Comparison of ENCODE assay signal across 8 cellular contexts in genomic region chr1:16078925-16079656, GRCh38. TPM values are rescaled to one million over a fixed set of nuclear protein-coding genes. Genes with fewer than 3 reads are reported as not detected.
DNase-seq lines count a peak whose midpoint lies in the region; ATAC-seq and TF ChIP-seq lines count a peak whose summit lies in the region.

No MANE protein-coding gene starts in this region.

- peak; percentile 96 for TF ChIP-seq CTCF in GM12873 (IDR thresholded peaks at IDR 0.05; ENCODE audit: insufficient read depth, low read depth, low read length, missing control alignments)
- peak; percentile 92 for TF ChIP-seq CTCF in PC-9 (conservative IDR thresholded peaks at IDR 0.05)
- peak; percentile 87 to 94 (median 88) for TF ChIP-seq CTCF in nephron (IDR thresholded peaks at IDR 0.05; ENCODE audit: unreplicated experiment in 3 of 3)

- no peak overlapping the region for H3K27ac Mint-ChIP-seq in activated T-cell treated with anti-CD3 and anti-CD28 coated beads, Interleukin-2, amount 50 U/mL, for 24 hours
- H3K27ac Mint-ChIP-seq in nephron = peak overlapping the region in 2 of 3 experiments; percentile 65 to 74
- H3K27ac Mint-ChIP-seq in stimulated activated memory B cell treated with anti-CD40 and anti-IgM and Interleukin-4, amounts not matched to agents 10 μg/mL and 1 μg/mL and 100 μg/mL, for 72 hours = peak overlapping the region; percentile 79

- CTCF ChIA-PET in PC-9 (lab: Charles Lee) = interaction anchor here (0.6 to 1.3 kb wide), 11 partner anchors 72 to 284 kb away, joined by 3 to 12 read pairs (median 5); partner anchors contain the start of genes ARHGEF19 and EPHA2

- H3K27me3 ChIP-seq in PC-9 (ENCODE audit: insufficient read depth, low read depth) = no peaks in the 10 kb centered on the region

- H3K4me3 Mint-ChIP-seq in activated T-cell treated with anti-CD3 and anti-CD28 coated beads, Interleukin-2, amount 50 U/mL, for 24 hours = peak overlapping the region; percentile 62
- no peak overlapping the region for H3K4me3 Mint-ChIP-seq in nephron
- H3K4me3 Mint-ChIP-seq in stimulated activated memory B cell treated with anti-CD40 and anti-IgM and Interleukin-4, amounts not matched to agents 10 μg/mL and 1 μg/mL and 100 μg/mL, for 72 hours = peak overlapping the region; percentile 76

- H3K36me3 Mint-ChIP-seq in activated T-cell treated with anti-CD3 and anti-CD28 coated beads, Interleukin-2, amount 50 U/mL, for 24 hours (ENCODE audit: low read depth) = no peaks in the 10 kb centered on the region
- H3K36me3 Mint-ChIP-seq in nephron (ENCODE audit: low read depth) = no peaks in the 10 kb centered on the region
- no peaks in the 10 kb centered on the region for H3K36me3 Mint-ChIP-seq in stimulated activated memory B cell treated with anti-CD40 and anti-IgM and Interleukin-4, amounts not matched to agents 10 μg/mL and 1 μg/mL and 100 μg/mL, for 72 hours

- peak overlapping the region; percentile 51; the same call in 1 of the 2 replicates for H2AFZ ChIP-seq in PC-9

- no peaks in the 10 kb centered on the region for H3K9me2 ChIP-seq in PC-9 (ENCODE audit: insufficient read depth)

- ATAC-seq in esophagus mucosa = peak; percentile 52
- ATAC-seq in stimulated activated memory B cell treated with anti-CD40 and anti-IgM and Interleukin-4, amounts not matched to agents 10 μg/mL and 1 μg/mL and 100 μg/mL, for 72 hours = peak; percentile 93

- H3K4me1 ChIP-seq in PC-9 (replicated peaks; ENCODE audit: insufficient read depth) = peaks cover 63% of the 10 kb centered on the region

- DNase-seq in Kasumi-1 (lab: John Stamatoyannopoulos, UW) (peak; percentile 66 to 82), PC-9 (peak; percentile 67 to 82), GF-D8 (lab: John Stamatoyannopoulos, UW) (no peak)
- DNase-seq in activated T-cell treated with anti-CD3 and anti-CD28 coated beads, Interleukin-2, amount 50 U/mL, for 24 hours = peak; percentile 85

- H3K9me3 ChIP-seq in PC-9 (ENCODE audit: insufficient read depth, low read depth) = no peaks in the 10 kb centered on the region

- H3K27me3 Mint-ChIP-seq in activated T-cell treated with anti-CD3 and anti-CD28 coated beads, Interleukin-2, amount 50 U/mL, for 24 hours = peaks cover 10% of the 10 kb centered on the region
- H3K27me3 Mint-ChIP-seq in nephron (ENCODE audit: low read depth) = peaks cover 18% of the 10 kb centered on the region
- peaks cover 8% of the 10 kb centered on the region for H3K27me3 Mint-ChIP-seq in stimulated activated memory B cell treated with anti-CD40 and anti-IgM and Interleukin-4, amounts not matched to agents 10 μg/mL and 1 μg/mL and 100 μg/mL, for 72 hours

- no peaks in the 10 kb centered on the region for H3K9me3 Mint-ChIP-seq in activated T-cell treated with anti-CD3 and anti-CD28 coated beads, Interleukin-2, amount 50 U/mL, for 24 hours
- H3K9me3 Mint-ChIP-seq in nephron = peaks cover 3% of the 10 kb centered on the region
- H3K9me3 Mint-ChIP-seq in stimulated activated memory B cell treated with anti-CD40 and anti-IgM and Interleukin-4, amounts not matched to agents 10 μg/mL and 1 μg/mL and 100 μg/mL, for 72 hours = no peaks in the 10 kb centered on the region

- intact Hi-C loops in PC-9 (cut with micrococcal nuclease; ENCODE audit: unreplicated experiment) = loop anchor here (1.0 to 2.0 kb wide), 5 partner anchors 66 to 284 kb away; partner anchors contain the start of gene CPLANE2

- no TSS peak for BruUV-seq in PC-9 (replicated peaks; lab: Mats Ljungman, UMichigan)

- H3K4me3 ChIP-seq in PC-9 = no peak overlapping the region

- no peaks in the 10 kb centered on the region for H4K20me1 ChIP-seq in PC-9 (ENCODE audit: insufficient read depth)

- H3K4me1 Mint-ChIP-seq in activated T-cell treated with anti-CD3 and anti-CD28 coated beads, Interleukin-2, amount 50 U/mL, for 24 hours (ENCODE audit: low read depth) = peaks cover 9% of the 10 kb centered on the region
- H3K4me1 Mint-ChIP-seq in nephron = peaks cover 24% of the 10 kb centered on the region
- H3K4me1 Mint-ChIP-seq in stimulated activated memory B cell treated with anti-CD40 and anti-IgM and Interleukin-4, amounts not matched to agents 10 μg/mL and 1 μg/mL and 100 μg/mL, for 72 hours = peaks cover 25% of the 10 kb centered on the region

- peaks cover 41% of the 10 kb centered on the region for H3F3A ChIP-seq in PC-9 (ENCODE audit: insufficient read depth, low read depth)

- H3K36me3 ChIP-seq in PC-9 (ENCODE audit: low read depth) = no peaks in the 10 kb centered on the region

- POLR2A ChIA-PET in PC-9 (lab: Charles Lee; ENCODE audit: unreplicated experiment) = interaction anchor here (0.6 to 1.0 kb wide), 2 partner anchors 69 to 74 kb away, joined by 10 to 13 read pairs; no protein-coding TSS in a partner anchor

- peak overlapping the region; percentile 72 for H3K4me2 ChIP-seq in PC-9

- H3K79me2 ChIP-seq in PC-9 (ENCODE audit: low read depth) = no peaks in the 10 kb centered on the region

- peak overlapping the region; percentile 20; the same call in 1 of the 2 replicates for H3K27ac ChIP-seq in PC-9

RNA-seq across cellular contexts. Expression of gene FAM131C, which starts 5.6 kb away (rescaled TPM):
- 7.4 and 12.3 TPM in 2 replicates for total RNA-seq in PC-9 (2021)
- 0.80 TPM for total RNA-seq in esophagus mucosa

RNA-seq across cellular contexts. Expression of gene CLCNKB, which starts 35.5 kb away (rescaled TPM):
- 1.1 and 1.9 TPM in 2 replicates for total RNA-seq in PC-9 (2021)
- total RNA-seq in esophagus mucosa = not detected

RNA-seq across cellular contexts. Expression of gene CLCNKA, which starts 57.3 kb away (rescaled TPM):
- 1.0 and 1.1 TPM in 2 replicates for total RNA-seq in PC-9 (2021)
- total RNA-seq in esophagus mucosa = 0.08 TPM

Comparison
In these comparisons a context has a peak if more than half of its experiments do, and no peak if none do; other contexts are left out.
1. H3K4me3 Mint-ChIP-seq: peak in activated T-cell treated with anti-CD3 and anti-CD28 coated beads, Interleukin-2, amount 50 U/mL, for 24 hours (single experiment) and stimulated activated memory B cell treated with anti-CD40 and anti-IgM and Interleukin-4, amounts not matched to agents 10 μg/mL and 1 μg/mL and 100 μg/mL, for 72 hours (single experiment); none in nephron (0 of 3).
2. Peak in every context shown above with its lines, with median percentiles within 50 percentile points of each other: CTCF ChIP-seq.